20 cellular contexts compared by ENCODE assay signal in the genomic region with DNA sequence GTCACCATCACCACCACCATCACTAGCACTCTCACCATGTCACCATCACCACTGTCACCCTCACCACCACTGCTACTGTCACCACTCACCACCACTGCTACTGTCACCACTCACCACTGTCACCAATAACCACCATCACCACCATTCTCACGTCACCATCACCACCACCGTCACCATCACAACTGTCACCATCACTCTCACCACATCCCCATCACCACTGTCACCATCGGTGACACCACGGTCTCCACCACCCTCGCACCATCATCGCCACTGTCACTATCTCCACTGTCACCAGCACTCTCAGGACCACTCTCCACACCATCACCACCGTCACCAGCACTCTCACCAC.
DNase-seq lines count a peak whose midpoint lies in the region; ATAC-seq lines count a peak whose summit lies in the region.
"Had no signal": no experiment of that assay in that cellular context is flagged by ENCODE, and none has a peak within 500 bp of the region (broad histone marks: within the 10 kb centered on the region; RNA-seq: fewer than 3 reads in every experiment).

No MANE protein-coding gene starts in this region.

- CTCF ChIA-PET in activated CD4-positive, alpha-beta memory T cell treated with anti-CD3 and anti-CD28 coated beads, Interleukin-2, amount 10 ng/mL, durations not matched to agents 7 days and 5 days (lab: Charles Lee), result no interaction called here
- CTCF ChIA-PET in activated CD4-positive, alpha-beta memory T cell treated with anti-CD3 and anti-CD28 coated beads for 36 hours (lab: Charles Lee), result no interaction called here

- no peak for DNase-seq in activated CD4-positive, alpha-beta memory T cell treated with anti-CD3 and anti-CD28 coated beads, Interleukin-2, amount 10 ng/mL, durations not matched to agents 7 days and 5 days
- DNase-seq in activated CD4-positive, alpha-beta memory T cell treated with anti-CD3 and anti-CD28 coated beads for 36 hours, result no peak
- DNase-seq in mesendoderm (no peak), NCI-H510A treated with DMSO at 0.1 percent for 48 hours (lab: John Stamatoyannopoulos, UW) (no peak)
- peak in 1 of 2 donors; percentile 36 for DNase-seq in stimulated activated naive CD8-positive, alpha-beta T cell treated with anti-CD3 and anti-CD28 coated beads, Interleukin-15, amount 100 ng/mL, for 72 hours
- no peak for DNase-seq in stimulated activated CD4-positive, alpha-beta T cell treated with anti-CD3 and anti-CD28 coated beads, Interleukin-4, amount 100 ng/mL, for 24 hours
- DNase-seq: activated CD4-positive, alpha-beta T cell treated with anti-CD3 and anti-CD28 coated beads, Interleukin-2, amount 50 U/mL, for 48 hours; dermis blood vessel endothelial cell; foreskin fibroblast; hippocampal formation; lower lobe of right lung; NK-92 treated with Interleukin-12 subunit alpha and Interleukin-12 subunit beta, amount 100 ng/mL, for 24 hours; SJCRH30; stomach had no signal

- H3K36me3 ChIP-seq in mesendoderm (ENCODE audit: control insufficient read depth, insufficient read depth, low read length), result no peaks in the 10 kb centered on the region
- H3K36me3 ChIP-seq: lower lobe of right lung, SJCRH30, stomach, upper lobe of left lung had no signal

- H3K56ac ChIP-seq in mesendoderm (ENCODE audit: low read length), result peak overlapping the region; percentile 20

- H4K8ac ChIP-seq in mesendoderm (ENCODE audit: low read depth, low read length), result no peak overlapping the region

- intact Hi-C loops in activated CD4-positive, alpha-beta memory T cell treated with anti-CD3 and anti-CD28 coated beads for 36 hours (cut with micrococcal nuclease), result no loop called here

- H3K4me1 ChIP-seq in mesendoderm (ENCODE audit: control insufficient read depth, low read depth, low read length), result peaks cover 3% of the 10 kb centered on the region

- peaks cover 29% of the 10 kb centered on the region for H3K4me1 Mint-ChIP-seq in activated CD4-positive, alpha-beta memory T cell treated with anti-CD3 and anti-CD28 coated beads, Interleukin-2, amount 10 ng/mL, durations not matched to agents 7 days and 5 days
- peaks cover 28% of the 10 kb centered on the region for H3K4me1 Mint-ChIP-seq in activated CD4-positive, alpha-beta memory T cell treated with anti-CD3 and anti-CD28 coated beads for 36 hours (ENCODE audit: low read depth)
- H3K4me1 Mint-ChIP-seq in activated naive CD8-positive, alpha-beta T cell (ENCODE audit: low read depth), result peaks cover 61% of the 10 kb centered on the region
- peaks cover 80% of the 10 kb centered on the region for H3K4me1 Mint-ChIP-seq in stimulated activated naive CD8-positive, alpha-beta T cell treated with anti-CD3 and anti-CD28 coated beads, Interleukin-15, amount 100 ng/mL, for 72 hours

- no peak overlapping the region for H3K9ac ChIP-seq in mesendoderm (ENCODE audit: low read length)

- ATAC-seq in stimulated activated naive CD8-positive, alpha-beta T cell treated with anti-CD3 and anti-CD28 coated beads, Interleukin-15, amount 100 ng/mL, for 72 hours, result peak; percentile 7
- ATAC-seq in GM21390 (IDR thresholded peaks at IDR 0.05; ENCODE audit: unreplicated experiment), result no peak
- ATAC-seq: lower lobe of right lung, Panc1 had no signal

- no peak overlapping the region for H2BK15ac ChIP-seq in mesendoderm (replicated peaks; ENCODE audit: low read depth)

- no peak overlapping the region for H2AK5ac ChIP-seq in mesendoderm (ENCODE audit: low read length)

- H2BK5ac ChIP-seq in mesendoderm (ENCODE audit: low read length), result no peak overlapping the region

- H3K79me1 ChIP-seq in mesendoderm (ENCODE audit: low read length), result peaks cover 4% of the 10 kb centered on the region

- no peaks in the 10 kb centered on the region for H3K79me2 ChIP-seq in mesendoderm (ENCODE audit: control insufficient read depth, insufficient read depth, low read length)

- H3K9me3 Mint-ChIP-seq in activated CD4-positive, alpha-beta memory T cell treated with anti-CD3 and anti-CD28 coated beads, Interleukin-2, amount 10 ng/mL, durations not matched to agents 7 days and 5 days, result no peaks in the 10 kb centered on the region
- H3K9me3 Mint-ChIP-seq in activated CD4-positive, alpha-beta memory T cell treated with anti-CD3 and anti-CD28 coated beads for 36 hours, result no peaks in the 10 kb centered on the region
- H3K9me3 Mint-ChIP-seq in activated naive CD8-positive, alpha-beta T cell (ENCODE audit: low read depth), result no peaks in the 10 kb centered on the region
- H3K9me3 Mint-ChIP-seq in stimulated activated naive CD8-positive, alpha-beta T cell treated with anti-CD3 and anti-CD28 coated beads, Interleukin-15, amount 100 ng/mL, for 72 hours, result peaks cover 0 to 8% of the 10 kb centered on the region in 2 donors

- H3K27ac ChIP-seq in mesendoderm (ENCODE audit: low read depth, low read length), result no peak overlapping the region
- H3K27ac ChIP-seq: epithelial cell of prostate, lower lobe of right lung, SJCRH30, upper lobe of left lung, VCaP had no signal

- H3K18ac ChIP-seq in mesendoderm (ENCODE audit: low read length), result no peak overlapping the region

- no CpG with 5 or more reads among the region's 7 CpGs for WGBS in mesendoderm (ENCODE audit: extremely low coverage, insufficient coverage, low lambda C conversion rate)

- H3K36me3 Mint-ChIP-seq in activated CD4-positive, alpha-beta memory T cell treated with anti-CD3 and anti-CD28 coated beads, Interleukin-2, amount 10 ng/mL, durations not matched to agents 7 days and 5 days (ENCODE audit: low read depth), result peaks cover 6% of the 10 kb centered on the region
- no peaks in the 10 kb centered on the region for H3K36me3 Mint-ChIP-seq in activated CD4-positive, alpha-beta memory T cell treated with anti-CD3 and anti-CD28 coated beads for 36 hours
- no peaks in the 10 kb centered on the region for H3K36me3 Mint-ChIP-seq in activated naive CD8-positive, alpha-beta T cell

- H4K5ac ChIP-seq in mesendoderm (ENCODE audit: low read length), result no peak overlapping the region

- POLR2A ChIA-PET in activated CD4-positive, alpha-beta memory T cell treated with anti-CD3 and anti-CD28 coated beads, Interleukin-2, amount 10 ng/mL, durations not matched to agents 7 days and 5 days (lab: Charles Lee), result no interaction called here
- POLR2A ChIA-PET in activated CD4-positive, alpha-beta memory T cell treated with anti-CD3 and anti-CD28 coated beads for 36 hours (lab: Charles Lee), result no interaction called here

- no peak overlapping the region for H2BK120ac ChIP-seq in mesendoderm (ENCODE audit: low read depth, low read length)

- no peak overlapping the region for H3K23ac ChIP-seq in mesendoderm (ENCODE audit: low read length)

- no peak overlapping the region for H3K4me3 ChIP-seq in mesendoderm (ENCODE audit: low read length)
- H3K4me3 ChIP-seq: lower lobe of right lung, SJCRH30, stomach, upper lobe of left lung had no signal

- no peak overlapping the region for H3K4me2 ChIP-seq in mesendoderm (ENCODE audit: low read length)

- no peak overlapping the region for H3K4ac ChIP-seq in mesendoderm (ENCODE audit: low read depth, low read length)

- H3K4me3 Mint-ChIP-seq in activated CD4-positive, alpha-beta memory T cell treated with anti-CD3 and anti-CD28 coated beads, Interleukin-2, amount 10 ng/mL, durations not matched to agents 7 days and 5 days, result peak overlapping the region; percentile 37
- no peak overlapping the region for H3K4me3 Mint-ChIP-seq in activated CD4-positive, alpha-beta memory T cell treated with anti-CD3 and anti-CD28 coated beads for 36 hours
- peak overlapping the region; percentile 12 for H3K4me3 Mint-ChIP-seq in activated naive CD8-positive, alpha-beta T cell
- H3K4me3 Mint-ChIP-seq in stimulated activated naive CD8-positive, alpha-beta T cell treated with anti-CD3 and anti-CD28 coated beads, Interleukin-15, amount 100 ng/mL, for 72 hours, result no peak overlapping the region

- peak overlapping the region; percentile 31 for H3K27ac Mint-ChIP-seq in activated CD4-positive, alpha-beta memory T cell treated with anti-CD3 and anti-CD28 coated beads, Interleukin-2, amount 10 ng/mL, durations not matched to agents 7 days and 5 days
- no peak overlapping the region for H3K27ac Mint-ChIP-seq in activated CD4-positive, alpha-beta memory T cell treated with anti-CD3 and anti-CD28 coated beads for 36 hours
- H3K27ac Mint-ChIP-seq in activated naive CD8-positive, alpha-beta T cell, result peak overlapping the region; percentile 41
- peak overlapping the region; percentile 0 to 35 for H3K27ac Mint-ChIP-seq in stimulated activated naive CD8-positive, alpha-beta T cell treated with anti-CD3 and anti-CD28 coated beads, Interleukin-15, amount 100 ng/mL, for 72 hours

- H3K27me3 Mint-ChIP-seq in activated CD4-positive, alpha-beta memory T cell treated with anti-CD3 and anti-CD28 coated beads, Interleukin-2, amount 10 ng/mL, durations not matched to agents 7 days and 5 days, result no peaks in the 10 kb centered on the region
- no peaks in the 10 kb centered on the region for H3K27me3 Mint-ChIP-seq in activated CD4-positive, alpha-beta memory T cell treated with anti-CD3 and anti-CD28 coated beads for 36 hours
- H3K27me3 Mint-ChIP-seq in activated naive CD8-positive, alpha-beta T cell, result no peaks in the 10 kb centered on the region
- H3K27me3 Mint-ChIP-seq in stimulated activated naive CD8-positive, alpha-beta T cell treated with anti-CD3 and anti-CD28 coated beads, Interleukin-15, amount 100 ng/mL, for 72 hours, result no peaks in the 10 kb centered on the region

- H3K27me3 ChIP-seq in mesendoderm (ENCODE audit: insufficient read depth, low read length, poor library complexity), result no peaks in the 10 kb centered on the region
- H3K27me3 ChIP-seq: SJCRH30, stomach, upper lobe of left lung had no signal

Comparison
In these comparisons a context has a peak if more than half of its experiments do, and no peak if none do; other contexts are left out.
1. H3K4me3 Mint-ChIP-seq: peak in activated CD4-positive, alpha-beta memory T cell treated with anti-CD3 and anti-CD28 coated beads, Interleukin-2, amount 10 ng/mL, durations not matched to agents 7 days and 5 days (single experiment) and activated naive CD8-positive, alpha-beta T cell (single experiment); none in activated CD4-positive, alpha-beta memory T cell treated with anti-CD3 and anti-CD28 coated beads for 36 hours (single experiment) and stimulated activated naive CD8-positive, alpha-beta T cell treated with anti-CD3 and anti-CD28 coated beads, Interleukin-15, amount 100 ng/mL, for 72 hours (0 of 2).